ENCODE assay signal across 15 cellular contexts in the genomic region with DNA sequence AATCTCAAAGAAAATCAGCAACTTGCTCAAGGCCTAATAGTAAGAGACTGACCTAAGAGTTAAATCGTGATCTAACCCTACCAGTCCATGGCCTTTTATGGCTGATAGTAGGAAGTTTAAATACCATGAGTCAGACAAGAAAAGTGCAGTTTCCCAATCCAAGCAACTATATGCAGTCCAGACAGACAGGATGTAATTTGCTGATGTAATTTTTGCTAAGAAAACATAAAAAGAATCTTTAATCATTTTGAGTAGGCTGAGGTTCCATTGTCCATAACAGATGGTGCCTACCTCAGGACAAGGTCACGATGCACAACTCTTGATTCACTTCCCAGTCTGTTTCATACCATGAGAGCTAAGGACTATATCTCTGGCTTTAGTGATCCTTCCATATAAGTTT.
A peak's percentile ranks its signal among the peaks of the same experiment; 100 is the strongest.
DNase-seq lines count a peak whose midpoint lies in the region; ATAC-seq and TF ChIP-seq lines count a peak whose summit lies in the region.
"Had no signal": no experiment of that assay in that cellular context is flagged by ENCODE, and none has a peak within 500 bp of the region (broad histone marks: within the 10 kb centered on the region; RNA-seq: fewer than 3 reads in every experiment).

No MANE protein-coding gene starts in this region.

- H3K36me3 Mint-ChIP-seq in effector memory CD8-positive, alpha-beta T cell (ENCODE audit: insufficient read depth) = no peaks in the 10 kb centered on the region
- no peaks in the 10 kb centered on the region for H3K36me3 Mint-ChIP-seq in activated CD8-positive, alpha-beta T cell treated with anti-CD3 and anti-CD28 coated beads, Interleukin-2, amount 10 ng/mL, durations not matched to agents 7 days and 5 days (ENCODE audit: low read depth)
- H3K36me3 Mint-ChIP-seq: activated naive CD8-positive, alpha-beta T cell; naive thymus-derived CD8-positive, alpha-beta T cell; WTC11 had no signal

- no peak overlapping the region for H4K8ac ChIP-seq in mesenchymal stem cell (ENCODE audit: low read length)

- WGBS in mesenchymal stem cell = 25% methylated on average over 1 of the region's 2 CpGs

- H3K4me2 ChIP-seq in mesenchymal stem cell (ENCODE audit: low read length, poor library complexity, severe bottlenecking) = no peak overlapping the region

- no peak overlapping the region for H2AFZ ChIP-seq in mesenchymal stem cell (ENCODE audit: low read depth, low read length)

- no peaks in the 10 kb centered on the region for H3K4me1 Mint-ChIP-seq in stimulated activated naive CD8-positive, alpha-beta T cell treated with anti-CD3 and anti-CD28 coated beads, Interleukin-15, amount 100 ng/mL, for 72 hours
- H3K4me1 Mint-ChIP-seq in effector memory CD8-positive, alpha-beta T cell (ENCODE audit: low read depth in 2 of 2) = no peaks in the 10 kb centered on the region
- no peaks in the 10 kb centered on the region for H3K4me1 Mint-ChIP-seq in activated CD8-positive, alpha-beta T cell treated with anti-CD3 and anti-CD28 coated beads, Interleukin-2, amount 10 ng/mL, durations not matched to agents 7 days and 5 days (ENCODE audit: low read depth)
- H3K4me1 Mint-ChIP-seq: naive thymus-derived CD8-positive, alpha-beta T cell; WTC11 had no signal

- H3K23ac ChIP-seq in mesenchymal stem cell (ENCODE audit: low read length in 2 of 2) = no peak overlapping the region

- no peak for TF ChIP-seq CTCF in choroid plexus epithelial cell (conservative IDR thresholded peaks at IDR 0.05; ENCODE audit: low read depth, low read length)

- H3K27me3 ChIP-seq in mesenchymal stem cell (ENCODE audit: control insufficient read depth in 1 of 2, insufficient read depth in 1 of 2, low read length in 2 of 2) = no peaks in the 10 kb centered on the region

- H2BK15ac ChIP-seq in mesenchymal stem cell (ENCODE audit: low read depth, poor library complexity, severe bottlenecking) = no peak overlapping the region

- no peaks in the 10 kb centered on the region for H3K4me1 ChIP-seq in mesenchymal stem cell (ENCODE audit: control insufficient read depth, insufficient read depth, low read depth, low read length)

- H3K4me3 Mint-ChIP-seq in stimulated activated naive CD8-positive, alpha-beta T cell treated with anti-CD3 and anti-CD28 coated beads, Interleukin-15, amount 100 ng/mL, for 72 hours = no peak overlapping the region
- H3K4me3 Mint-ChIP-seq in effector memory CD8-positive, alpha-beta T cell = no peak overlapping the region
- H3K4me3 Mint-ChIP-seq in activated CD8-positive, alpha-beta T cell treated with anti-CD3 and anti-CD28 coated beads, Interleukin-2, amount 10 ng/mL, durations not matched to agents 7 days and 5 days = no peak overlapping the region
- H3K4me3 Mint-ChIP-seq: activated naive CD8-positive, alpha-beta T cell; naive thymus-derived CD8-positive, alpha-beta T cell; WTC11 had no signal

- H3K18ac ChIP-seq in mesenchymal stem cell (ENCODE audit: low read depth in 1 of 2, low read length in 2 of 2) = no peak overlapping the region

- no peak for ATAC-seq in GM18907 (IDR thresholded peaks at IDR 0.05; ENCODE audit: unreplicated experiment)
- ATAC-seq in stimulated activated naive CD8-positive, alpha-beta T cell treated with anti-CD3 and anti-CD28 coated beads, Interleukin-15, amount 100 ng/mL, for 72 hours = no peak
- no peak for ATAC-seq in effector memory CD8-positive, alpha-beta T cell (replicated peaks)
- no peak for ATAC-seq in activated CD8-positive, alpha-beta T cell treated with anti-CD3 and anti-CD28 coated beads, Interleukin-2, amount 10 ng/mL, durations not matched to agents 7 days and 5 days
- ATAC-seq: left cardiac atrium; naive thymus-derived CD8-positive, alpha-beta T cell; WTC11 had no signal

- no peak overlapping the region for H3K14ac ChIP-seq in mesenchymal stem cell (ENCODE audit: low read length in 2 of 2)

- H3K27me3 Mint-ChIP-seq in stimulated activated naive CD8-positive, alpha-beta T cell treated with anti-CD3 and anti-CD28 coated beads, Interleukin-15, amount 100 ng/mL, for 72 hours = no peaks in the 10 kb centered on the region
- no peaks in the 10 kb centered on the region for H3K27me3 Mint-ChIP-seq in effector memory CD8-positive, alpha-beta T cell
- H3K27me3 Mint-ChIP-seq in activated CD8-positive, alpha-beta T cell treated with anti-CD3 and anti-CD28 coated beads, Interleukin-2, amount 10 ng/mL, durations not matched to agents 7 days and 5 days (ENCODE audit: low read depth) = no peaks in the 10 kb centered on the region
- H3K27me3 Mint-ChIP-seq: activated naive CD8-positive, alpha-beta T cell; naive thymus-derived CD8-positive, alpha-beta T cell had no signal

- no peak overlapping the region for H2AK5ac ChIP-seq in mesenchymal stem cell (ENCODE audit: low read length, severe bottlenecking)

- H3K9ac ChIP-seq in mesenchymal stem cell (ENCODE audit: low read length) = no peak overlapping the region

- POLR2A ChIA-PET in activated CD8-positive, alpha-beta T cell treated with anti-CD3 and anti-CD28 coated beads, Interleukin-2, amount 10 ng/mL, durations not matched to agents 7 days and 5 days (lab: Charles Lee) = no interaction called here

- H2BK12ac ChIP-seq in mesenchymal stem cell (ENCODE audit: low read length in 2 of 2) = no peak overlapping the region

- no peaks in the 10 kb centered on the region for H3K79me1 ChIP-seq in mesenchymal stem cell (replicated peaks; ENCODE audit: low read length, poor library complexity, severe bottlenecking)

- no peaks in the 10 kb centered on the region for H3K9me3 ChIP-seq in mesenchymal stem cell (ENCODE audit: control insufficient read depth, low read length)

- no peaks in the 10 kb centered on the region for H3K36me3 ChIP-seq in mesenchymal stem cell (ENCODE audit: control insufficient read depth in 1 of 2, insufficient read depth in 2 of 2, low read depth in 1 of 2, low read length in 2 of 2)

- no peak overlapping the region for H2BK120ac ChIP-seq in mesenchymal stem cell (ENCODE audit: low read depth, low read length)

- H4K91ac ChIP-seq in mesenchymal stem cell (ENCODE audit: low read length) = no peak overlapping the region

- no peak overlapping the region for H3K4ac ChIP-seq in mesenchymal stem cell (ENCODE audit: low read depth in 1 of 2, low read length in 2 of 2)

- H3K4me3 ChIP-seq in choroid plexus epithelial cell (ENCODE audit: low read depth, low read length) = no peak overlapping the region
- H3K4me3 ChIP-seq in mesenchymal stem cell (ENCODE audit: insufficient read depth in 1 of 2, low read depth in 1 of 2, low read length in 2 of 2) = no peak overlapping the region
- H3K4me3 ChIP-seq: coronary artery had no signal

- no peak overlapping the region for H2BK5ac ChIP-seq in mesenchymal stem cell (ENCODE audit: low read depth, low read length, poor library complexity, severe bottlenecking)

- no peaks in the 10 kb centered on the region for H3K9me3 Mint-ChIP-seq in stimulated activated naive CD8-positive, alpha-beta T cell treated with anti-CD3 and anti-CD28 coated beads, Interleukin-15, amount 100 ng/mL, for 72 hours
- peaks cover 0 to 3% of the 10 kb centered on the region in 2 donors for H3K9me3 Mint-ChIP-seq in effector memory CD8-positive, alpha-beta T cell
- no peaks in the 10 kb centered on the region for H3K9me3 Mint-ChIP-seq in activated CD8-positive, alpha-beta T cell treated with anti-CD3 and anti-CD28 coated beads, Interleukin-2, amount 10 ng/mL, durations not matched to agents 7 days and 5 days (ENCODE audit: insufficient read depth)
- H3K9me3 Mint-ChIP-seq: WTC11 had no signal

- CTCF ChIA-PET in activated CD8-positive, alpha-beta T cell treated with anti-CD3 and anti-CD28 coated beads, Interleukin-2, amount 10 ng/mL, durations not matched to agents 7 days and 5 days (lab: Charles Lee) = no interaction called here

- peak overlapping the region; percentile 32 for H3K27ac ChIP-seq in mesenchymal stem cell (ENCODE audit: low read length, poor library complexity, severe bottlenecking)
- H3K27ac ChIP-seq: coronary artery had no signal

- no peak overlapping the region for H3K27ac Mint-ChIP-seq in stimulated activated naive CD8-positive, alpha-beta T cell treated with anti-CD3 and anti-CD28 coated beads, Interleukin-15, amount 100 ng/mL, for 72 hours
- no peak overlapping the region for H3K27ac Mint-ChIP-seq in effector memory CD8-positive, alpha-beta T cell
- H3K27ac Mint-ChIP-seq in activated CD8-positive, alpha-beta T cell treated with anti-CD3 and anti-CD28 coated beads, Interleukin-2, amount 10 ng/mL, durations not matched to agents 7 days and 5 days = no peak overlapping the region
- H3K27ac Mint-ChIP-seq: activated naive CD8-positive, alpha-beta T cell; naive thymus-derived CD8-positive, alpha-beta T cell; WTC11 had no signal

- DNase-seq in EH (ENCODE audit: low read depth) (peak; percentile 92), NCI-H460 (ENCODE audit: extremely low read depth, low read depth) (peak; percentile 5), choroid plexus epithelial cell (ENCODE audit: low read depth) (peak; percentile 83), mesenchymal stem cell (peak; percentile 54)
- DNase-seq in stimulated activated naive CD8-positive, alpha-beta T cell treated with anti-CD3 and anti-CD28 coated beads, Interleukin-15, amount 100 ng/mL, for 72 hours = no peak
- no peak for DNase-seq in effector memory CD8-positive, alpha-beta T cell
- DNase-seq in activated CD8-positive, alpha-beta T cell treated with anti-CD3 and anti-CD28 coated beads, Interleukin-2, amount 10 ng/mL, durations not matched to agents 7 days and 5 days = no peak
- DNase-seq: activated CD8-positive, alpha-beta memory T cell treated with anti-CD3 and anti-CD28 coated beads, Interleukin-2, amount 50 U/mL, for 4 hours; glutamatergic neuron; left cardiac atrium; naive thymus-derived CD8-positive, alpha-beta T cell had no signal

Comparison
In these comparisons a context has a peak if more than half of its experiments do, and no peak if none do; other contexts are left out.
1. DNase-seq: peak in EH (single experiment), NCI-H460 (single experiment), choroid plexus epithelial cell (single experiment) and mesenchymal stem cell (single experiment); none in stimulated activated naive CD8-positive, alpha-beta T cell treated with anti-CD3 and anti-CD28 coated beads, Interleukin-15, amount 100 ng/mL, for 72 hours (0 of 2), effector memory CD8-positive, alpha-beta T cell (0 of 3) and activated CD8-positive, alpha-beta T cell treated with anti-CD3 and anti-CD28 coated beads, Interleukin-2, amount 10 ng/mL, durations not matched to agents 7 days and 5 days (single experiment).